In the genomic region with DNA sequence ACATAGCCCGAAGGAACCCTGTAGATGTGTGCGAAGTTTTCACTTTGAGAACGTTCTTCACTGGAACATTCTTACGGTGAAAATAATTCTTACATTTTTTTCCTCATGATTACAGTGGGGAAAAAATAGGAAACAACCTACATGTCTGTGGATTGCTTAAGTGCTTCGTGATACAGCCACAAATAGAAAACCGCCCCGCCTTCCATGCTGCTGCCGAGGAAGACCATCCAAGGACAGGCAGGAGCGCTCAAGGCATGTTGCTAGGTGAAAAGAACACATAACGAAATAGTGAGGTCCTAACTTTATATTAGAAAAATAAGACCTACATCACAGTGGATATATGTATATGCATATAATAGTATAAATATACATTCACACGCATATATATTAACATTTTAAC, we compare ENCODE assay signal across 17 cellular contexts.
"Had no signal": no experiment of that assay in that cellular context is flagged by ENCODE, and none has a peak within 500 bp of the region (broad histone marks: within the 10 kb centered on the region; RNA-seq: fewer than 3 reads in every experiment).

No MANE protein-coding gene starts in this region.

- H3K36me3 ChIP-seq: left lung, lower lobe of right lung had no signal

- H3K4me1 ChIP-seq: foreskin keratinocyte, left lung had no signal

- H3K27me3 ChIP-seq: dorsolateral prefrontal cortex, esophagus muscularis mucosa, heart right ventricle, left lung had no signal

- H3K4me3 ChIP-seq: coronary artery, dorsolateral prefrontal cortex, esophagus muscularis mucosa, heart right ventricle, left lung, lower lobe of right lung, mucosa of descending colon had no signal

- DNase-seq: dermis blood vessel endothelial cell; effector CD4-positive, alpha-beta T cell; effector memory CD4-positive, alpha-beta T cell; foreskin keratinocyte; glutamatergic neuron; head of caudate nucleus; heart right ventricle; hippocampal formation; left cardiac atrium; left lung; lower lobe of right lung; mesenchymal stem cell; mucosa of descending colon; naive B cell had no signal

- ATAC-seq: foreskin keratinocyte, left cardiac atrium, left lung, lower lobe of right lung, mucosa of descending colon had no signal

- H3K9me3 ChIP-seq: esophagus muscularis mucosa, heart right ventricle, left lung, lower lobe of right lung, mucosa of descending colon had no signal

- H3K27ac ChIP-seq: coronary artery, dorsolateral prefrontal cortex, esophagus muscularis mucosa, foreskin keratinocyte, left lung, lower lobe of right lung had no signal
